12 cellular contexts compared by ENCODE assay signal in genomic region chr16:68364601-68364998, GRCh38. TPM values are rescaled to one million over a fixed set of nuclear protein-coding genes. Genes with fewer than 3 reads are reported as not detected.
DNase-seq lines count a peak whose midpoint lies in the region; ATAC-seq, FAIRE-seq and TF ChIP-seq lines count a peak whose summit lies in the region.
"Had no signal": no experiment of that assay in that cellular context is flagged by ENCODE, and none has a peak within 500 bp of the region (broad histone marks: within the 10 kb centered on the region; RNA-seq: fewer than 3 reads in every experiment).

No MANE protein-coding gene starts in this region.

- CTCF ChIA-PET in K562 (lab: Yijun Ruan, JAX; ENCODE audit: low intra/inter-chr PET ratio): no interaction called here

- no peak for TF ChIP-seq POLR2A in K562 (conservative IDR thresholded peaks at IDR 0.05)

- no peak overlapping the region for H3K27ac ChIP-seq in K562 (ENCODE audit: extremely low read depth, low read depth, low read length)
- H3K27ac ChIP-seq: C4-2B had no signal

- no peak for TF ChIP-seq RAD21 in K562 (CRISPR knock-in tag; conservative IDR thresholded peaks at IDR 0.05 in 1 of 2, IDR thresholded peaks at IDR 0.05 in 1 of 2)

- no peak; the same call in 1 of the 2 replicates for TF ChIP-seq CTCF in AG10803 (conservative IDR thresholded peaks at IDR 0.05; ENCODE audit: low read length)
- peak; percentile 19; the same call in 1 of the 2 replicates for TF ChIP-seq CTCF in GM12874 (IDR thresholded peaks at IDR 0.05; ENCODE audit: insufficient read depth, low read depth, low read length)
- peak; percentile 27 to 44 (median 35); a peak in 4 of 6 replicates for TF ChIP-seq CTCF in K562 (IDR thresholded peaks at IDR 0.05 in 2 of 3, conservative IDR thresholded peaks at IDR 0.05 in 1 of 3; ENCODE audit: insufficient read depth in 2 of 3, low read depth in 1 of 3, low read length in 3 of 3)

- no peak overlapping the region for H3K4me2 ChIP-seq in K562 (ENCODE audit: insufficient read depth, low read length)

- peaks cover 9 to 56% of the 10 kb centered on the region in 2 experiments; a peak in 3 of 5 replicates for H3K4me1 ChIP-seq in K562 (replicated peaks in 1 of 2; ENCODE audit: control insufficient read depth in 2 of 2, insufficient read depth in 2 of 2, low read length in 2 of 2)

- POLR2A ChIA-PET in K562 (lab: Yijun Ruan, JAX): interaction anchor here (0.7 to 1.6 kb wide), 3 partner anchors 17 to 640 kb away, joined by 3 to 5 read pairs (median 3); no protein-coding TSS in a partner anchor

- H3K36me3 ChIP-seq in K562 (ENCODE audit: control insufficient read depth, insufficient read depth, low read length): no peaks in the 10 kb centered on the region

- peak; percentile 19; the same call in 1 of the 3 replicates for ATAC-seq in K562
- ATAC-seq in GM18868 (IDR thresholded peaks at IDR 0.05; ENCODE audit: unreplicated experiment): no peak

- intact Hi-C loops in K562 (cut with micrococcal nuclease): no loop called here

- FAIRE-seq in K562 (lab: Jason Lieb, UNC): no peak

- H2AFZ ChIP-seq in K562 (ENCODE audit: low read depth, low read length): peak overlapping the region; percentile 12; the same call in 1 of the 2 replicates

- H4K20me1 ChIP-seq in K562 (replicated peaks; ENCODE audit: control insufficient read depth, insufficient read depth, low read length): peaks cover 11% of the 10 kb centered on the region

- in situ Hi-C loops in K562 (cut with MboI): no loop called here

- DNase-seq in AG10803 (ENCODE audit: low read depth) (peak; percentile 16), K562 (ENCODE audit: extremely low read depth in 1 of 4, low spot score in 3 of 4) (peak in 2 of 4 experiments; percentile 41 to 45), left kidney (ENCODE audit: low read depth, low spot score) (peak; percentile 65), epidermal melanocyte (ENCODE audit: insufficient read length, low spot score) (no peak), ecto neural progenitor cell (ENCODE audit: low spot score) (no peak), NCI-H1417 (lab: John Stamatoyannopoulos, UW) (no peak)
- DNase-seq: kidney glomerular epithelial cell; NCI-H1105 treated with DMSO at 0.1 percent for 48 hours; stimulated activated CD4-positive, alpha-beta T cell treated with anti-CD3 and anti-CD28 coated beads, Interleukin-4, amount 100 ng/mL, for 1 hour had no signal

- peaks cover 2 to 19% of the 10 kb centered on the region in 2 experiments; a peak in 4 of 5 replicates for H3K27me3 ChIP-seq in K562 (ENCODE audit: control insufficient read depth in 2 of 2, insufficient read depth in 2 of 2, low read length in 2 of 2)

- H3K9me1 ChIP-seq in K562 (ENCODE audit: control insufficient read depth, insufficient read depth, low read length): no peaks in the 10 kb centered on the region

- peak overlapping the region in 1 of 2 experiments; percentile 68; a peak in 1 of 4 replicates for H3K9ac ChIP-seq in K562 (ENCODE audit: insufficient read depth in 1 of 2, low read depth in 2 of 2, low read length in 2 of 2)

- no peak for TF ChIP-seq EP300 in K562 (IDR thresholded peaks at IDR 0.05; ENCODE audit: low read length)

- H3K4me3 ChIP-seq in AG10803 (ENCODE audit: low read length): no peak overlapping the region
- no peak overlapping the region for H3K4me3 ChIP-seq in K562

- 12% methylated on average over 13 of the region's 13 CpGs for WGBS in K562 (ENCODE audit: insufficient coverage, low coverage, missing lambda C conversion rate)

- H3K9me3 ChIP-seq in K562 (replicated peaks; ENCODE audit: control insufficient read depth, insufficient read depth, low read depth, low read length): no peaks in the 10 kb centered on the region

- no TSS peak for BruUV-seq in K562 (replicated peaks; lab: Mats Ljungman, UMichigan)

- H3K79me2 ChIP-seq in K562 (ENCODE audit: control insufficient read depth, insufficient read depth, low read length): no peaks in the 10 kb centered on the region

TF ChIP-seq in K562, 482 proteins besides CTCF, POLR2A, EP300 and RAD21:
- TF ChIP-seq ZNF511 (CRISPR knock-in tag; IDR thresholded peaks at IDR 0.05) (no peak), LCOR (CRISPR knock-in tag; IDR thresholded peaks at IDR 0.05) (0 out of 2 replicates have a peak, but pooled peaks have one; percentile 19)

RNA-seq across cellular contexts. Expression of gene PRMT7, which starts 53.8 kb away (rescaled TPM):
- 222 and 419 TPM in 2 replicates for total RNA-seq in K562 (2011; cell fraction: chromatin; rRNA removed; ENCODE audit: low replicate concordance)
- total RNA-seq in K562 (2011; cell fraction: nucleolus; rRNA removed): 230 and 239 TPM in 2 replicates
- 180 and 199 TPM in 2 replicates for total RNA-seq in K562 (2011; cell fraction: nucleoplasm; rRNA removed)
- total RNA-seq in K562 (2014; rRNA removed): 78.3 and 90.2 TPM in 2 replicates
- 48.0 and 56.7 TPM in 2 replicates for total RNA-seq in K562 (2014; rRNA removed; fragmentation: Illumina TruSeq; extraction: Trizol)
- total RNA-seq in K562 (2015; rRNA removed; fragmentation: Illumina TruSeq; extraction: Trizol): 69.7 and 73.1 TPM in 2 replicates
- 78.6 and 79.4 TPM in 2 replicates for total RNA-seq in K562 (2021)
- polyA plus RNA-seq in K562 (2011; rRNA removed): 69.9 and 74.1 TPM in 2 replicates
- polyA plus RNA-seq in K562 (2011; cell fraction: cytosol; rRNA removed): 63.9 and 89.3 TPM in 2 replicates
- 335 and 470 TPM in 2 replicates for polyA plus RNA-seq in K562 (2011; cell fraction: nucleus; rRNA removed)
- 59.7 and 71.7 TPM in 2 replicates for polyA plus RNA-seq in K562 (2012)
- 66.6 and 85.9 TPM in 2 replicates for polyA plus RNA-seq in K562 (2014; fragmentation: Illumina TruSeq; extraction: Trizol)
- 10 to 100 TPM in 1 of 2 experiments, 1 to 10 TPM in 1; 6.4 to 12.6 TPM for polyA plus RNA-seq in K562 (2014; fragmentation: Nextera tagmentation; extraction: Ambion mirVana)
- 83.7 and 88.8 TPM in 2 replicates for polyA plus RNA-seq in K562 (2014; rRNA removed)
- polyA minus RNA-seq in K562 (2011; rRNA and poly(A)+ RNA removed): 70.0 and 109 TPM in 2 replicates
- polyA minus RNA-seq in K562 (2011; cell fraction: cytosol; rRNA and poly(A)+ RNA removed): 49.6 and 60.8 TPM in 2 replicates
- 92.9 and 103 TPM in 2 replicates for polyA minus RNA-seq in K562 (2011; cell fraction: nucleus; rRNA and poly(A)+ RNA removed)

RNA-seq across cellular contexts. Expression of gene SLC7A6OS, which starts 53.9 kb away (rescaled TPM):
- 26.2 and 38.5 TPM in 2 replicates for total RNA-seq in K562 (2011; cell fraction: chromatin; rRNA removed; ENCODE audit: low replicate concordance)
- total RNA-seq in K562 (2011; cell fraction: nucleolus; rRNA removed): 20.0 and 22.3 TPM in 2 replicates
- 30.6 and 38.6 TPM in 2 replicates for total RNA-seq in K562 (2011; cell fraction: nucleoplasm; rRNA removed)
- total RNA-seq in K562 (2014; rRNA removed) (16.5 and 18.7 TPM in 2 replicates), K562 (2014; rRNA removed; fragmentation: Illumina TruSeq; extraction: Trizol) (17.6 and 17.8 TPM in 2 replicates), K562 (2015; rRNA removed; fragmentation: Illumina TruSeq; extraction: Trizol) (21.1 and 23.6 TPM in 2 replicates), K562 (2021) (22.1 and 24.3 TPM in 2 replicates)
- polyA plus RNA-seq in K562 (2011; rRNA removed) (14.0 and 17.2 TPM in 2 replicates), K562 (2014; fragmentation: Illumina TruSeq; extraction: Trizol) (16.6 and 18.7 TPM in 2 replicates), K562 (2014; fragmentation: Nextera tagmentation; extraction: Ambion mirVana) (1 to 10 TPM; 2.7 to 4.5 TPM), K562 (2014; rRNA removed) (15.5 and 25.3 TPM in 2 replicates)
- 7.5 and 8.8 TPM in 2 replicates for polyA plus RNA-seq in K562 (2011; cell fraction: cytosol; rRNA removed)
- 27.5 and 29.9 TPM in 2 replicates for polyA plus RNA-seq in K562 (2011; cell fraction: nucleus; rRNA removed)
- 11.1 and 12.5 TPM in 2 replicates for polyA plus RNA-seq in K562 (2012)
- 16.2 and 16.7 TPM in 2 replicates for polyA minus RNA-seq in K562 (2011; rRNA and poly(A)+ RNA removed)
- polyA minus RNA-seq in K562 (2011; cell fraction: cytosol; rRNA and poly(A)+ RNA removed): 4.7 and 6.0 TPM in 2 replicates
- 12.8 and 18.1 TPM in 2 replicates for polyA minus RNA-seq in K562 (2011; cell fraction: nucleus; rRNA and poly(A)+ RNA removed)

Comparison
In these comparisons a context has a peak if more than half of its experiments do, and no peak if none do; other contexts are left out.
1. DNase-seq: peak in AG10803 (single experiment) and left kidney (single experiment); none in epidermal melanocyte (single experiment), ecto neural progenitor cell (single experiment) and NCI-H1417 (0 of 3).